ENCODE assay signal across 1 cellular context in the genomic region with DNA sequence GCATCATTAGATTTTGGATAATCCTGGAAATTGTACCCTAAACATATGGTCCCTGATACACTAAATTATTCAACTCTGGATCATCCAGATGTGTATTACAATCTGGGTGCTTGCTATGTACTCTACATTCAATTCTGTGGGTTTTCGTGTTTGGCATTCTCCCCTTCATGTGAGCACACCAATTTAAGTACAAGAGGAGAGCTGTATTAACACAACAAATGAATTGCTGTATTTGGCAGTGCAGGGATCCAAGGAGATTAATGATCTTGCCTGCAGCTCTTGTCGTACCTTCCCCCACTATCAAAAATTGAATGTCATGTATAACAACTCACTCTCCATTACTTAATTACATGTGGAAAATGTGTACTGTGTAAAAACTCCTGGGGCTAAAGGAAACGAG.
TF ChIP-seq lines count a peak whose summit lies in the region.

No MANE protein-coding gene starts in this region.

TF ChIP-seq in GM23338, 12 proteins besides CTCF, POLR2A, EP300 and RAD21 (continued from another document):
- TF ChIP-seq REST (IDR thresholded peaks at IDR 0.05; ENCODE audit: unreplicated experiment) = no peak
